Comparison of ENCODE assay signal across 8 cellular contexts in the genomic region with DNA sequence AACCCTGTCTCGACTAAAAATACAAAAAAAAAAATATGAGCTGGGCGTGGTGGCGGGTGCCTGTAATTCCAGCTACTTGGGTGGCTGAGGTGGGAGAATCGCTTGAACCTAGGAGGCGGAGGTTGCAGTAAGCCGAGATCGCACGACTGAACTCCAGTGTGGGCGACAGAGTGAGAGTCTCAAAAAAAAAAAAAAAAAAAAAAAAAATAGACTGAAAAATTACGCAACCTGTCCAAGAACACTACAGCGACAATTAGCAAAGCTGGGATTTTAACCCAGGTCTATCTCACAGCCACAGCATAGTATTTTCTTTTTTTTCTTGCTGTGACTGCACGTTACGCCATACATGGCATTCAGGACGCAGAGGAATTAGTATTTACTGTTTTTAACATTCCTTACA. TPM values are rescaled to one million over a fixed set of nuclear protein-coding genes. Genes with fewer than 3 reads are reported as not detected.
DNase-seq lines count a peak whose midpoint lies in the region; ATAC-seq and TF ChIP-seq lines count a peak whose summit lies in the region.

No MANE protein-coding gene starts in this region.

- no peak overlapping the region for H2AK9ac ChIP-seq in IMR-90 (replicated peaks; ENCODE audit: low read depth, low read length, poor library complexity)

- intact Hi-C loops in A673 (cut with micrococcal nuclease; ENCODE audit: unreplicated experiment) (no loop called here), IMR-90 (cut with micrococcal nuclease) (no loop called here)

- dilution Hi-C loops in IMR-90 (cut with HindIII; ENCODE audit: low sequenced_read_pairs, unreplicated experiment) = no loop called here

- peak overlapping the region; percentile 47; the same call in 1 of the 2 replicates for H4K5ac ChIP-seq in IMR-90 (ENCODE audit: low read depth, low read length)

- H3K4me1 ChIP-seq in A673 (ENCODE audit: insufficient read depth, low read length, poor library complexity, severe bottlenecking) = peaks cover 3% of the 10 kb centered on the region
- peaks cover 2% of the 10 kb centered on the region for H3K4me1 ChIP-seq in IMR-90 (ENCODE audit: control insufficient read depth, insufficient read depth, low read length)
- H3K4me1 ChIP-seq in mucosa of stomach (ENCODE audit: control insufficient read depth, insufficient read depth, low read length) = peaks cover 5% of the 10 kb centered on the region

- in situ Hi-C loops in IMR-90 (cut with MboI; ENCODE audit: low sequenced_read_pairs) = no loop called here
- in situ Hi-C loops in brain microvascular endothelial cell (cut with HindIII; ENCODE audit: low pct_ligation_motif_present, low sequenced_read_pairs) = no loop called here

- H2AFZ ChIP-seq in IMR-90 (replicated peaks; ENCODE audit: low read length, poor library complexity) = no peak overlapping the region

- DNase-seq in A673 (ENCODE audit: low spot score) (no peak), IMR-90 (no peak), brain microvascular endothelial cell (no peak), SK-N-DZ (ENCODE audit: low spot score) (no peak)

- H3K27me3 ChIP-seq in A673 (replicated peaks; ENCODE audit: insufficient read depth, low read depth, low read length, poor library complexity) (no peaks in the 10 kb centered on the region), IMR-90 (ENCODE audit: control insufficient read depth, insufficient read depth, low read length) (no peaks in the 10 kb centered on the region), brain microvascular endothelial cell (replicated peaks) (no peaks in the 10 kb centered on the region), mucosa of stomach (ENCODE audit: control insufficient read depth, insufficient read depth, low read length) (no peaks in the 10 kb centered on the region)

- no peak overlapping the region for H4K91ac ChIP-seq in IMR-90 (ENCODE audit: insufficient read depth, low read depth, low read length)

- BruUV-seq in A673 (replicated peaks; lab: Mats Ljungman, UMichigan) = no TSS peak
- BruUV-seq in IMR-90 (replicated peaks; lab: Mats Ljungman, UMichigan) = no TSS peak

- H2BK15ac ChIP-seq in IMR-90 (ENCODE audit: low read depth, low read length) = no peak overlapping the region

- H2BK5ac ChIP-seq in IMR-90 (ENCODE audit: low read depth, low read length, poor library complexity, severe bottlenecking) = no peak overlapping the region

- H3K18ac ChIP-seq in IMR-90 (ENCODE audit: low read depth, low read length) = no peak overlapping the region

- TF ChIP-seq CTCF in A673 (conservative IDR thresholded peaks at IDR 0.05; ENCODE audit: low read depth, low read length) (no peak), IMR-90 (conservative IDR thresholded peaks at IDR 0.05; ENCODE audit: low read depth, low read length) (no peak), brain microvascular endothelial cell (IDR thresholded peaks at IDR 0.05; ENCODE audit: low read depth, low read length, missing control alignments) (no peak)

- POLR2A ChIA-PET in A673 (lab: Charles Lee; ENCODE audit: low non-redundant PET) = no interaction called here
- POLR2A ChIA-PET in IMR-90 (lab: Charles Lee; ENCODE audit: unreplicated experiment) = interaction anchor here (0.6 to 0.7 kb wide), 2 partner anchors 22 to 555 kb away, joined by 3 to 5 read pairs; no protein-coding TSS in a partner anchor

- CTCF ChIA-PET in A673 (lab: Charles Lee) = no interaction called here
- CTCF ChIA-PET in IMR-90 (lab: Yijun Ruan, JAX) = no interaction called here

- no peak overlapping the region for H2BK120ac ChIP-seq in IMR-90 (ENCODE audit: low read depth, low read length)

- peaks cover 3% of the 10 kb centered on the region for H3K9me3 ChIP-seq in A673 (ENCODE audit: low read depth, low read length, poor library complexity, severe bottlenecking)
- H3K9me3 ChIP-seq in IMR-90 (ENCODE audit: control insufficient read depth, insufficient read depth, low read length) = peaks cover 8% of the 10 kb centered on the region
- H3K9me3 ChIP-seq in mucosa of stomach (ENCODE audit: control insufficient read depth, low read length) = no peaks in the 10 kb centered on the region

- H3K14ac ChIP-seq in IMR-90 (replicated peaks; ENCODE audit: low read depth, low read length) = no peak overlapping the region

- H4K20me1 ChIP-seq in IMR-90 (ENCODE audit: insufficient read depth, low read length) = peaks cover 12% of the 10 kb centered on the region

- no peak for ATAC-seq in IMR-90 (ENCODE audit: low read depth)
- ATAC-seq in activated CD4-positive, CD25-positive, alpha-beta regulatory T cell treated with anti-CD3 and anti-CD28 coated beads, Interleukin-2, amount 50 U/mL, for 24 hours = no peak
- no peak for ATAC-seq in GM21447 (IDR thresholded peaks at IDR 0.05; ENCODE audit: unreplicated experiment)
- ATAC-seq in GM21619 (IDR thresholded peaks at IDR 0.05; ENCODE audit: unreplicated experiment) = no peak

- H3K9me1 ChIP-seq in IMR-90 (ENCODE audit: insufficient read depth, low read length) = 0 out of 2 replicates have a peak, but pooled peaks cover 3% of the 10 kb centered on the region

- no peak for TF ChIP-seq RAD21 in IMR-90 (IDR thresholded peaks at IDR 0.05; ENCODE audit: low read length)

- no peak overlapping the region for H2BK20ac ChIP-seq in IMR-90 (ENCODE audit: low read depth, low read length)

- H3K56ac ChIP-seq in IMR-90 (ENCODE audit: extremely low read depth, insufficient read depth, low read length) = no peak overlapping the region

- peak overlapping the region; percentile 87 to 97; a peak in 1 of 4 replicates for H4K8ac ChIP-seq in IMR-90 (ENCODE audit: low read depth in 2 of 2, low read length in 2 of 2)

- H3K4ac ChIP-seq in IMR-90 (ENCODE audit: low read depth, low read length) = 0 out of 2 replicates have a peak overlapping the region, but pooled peaks have one; percentile 30

- H3K27ac ChIP-seq in A673 (ENCODE audit: low read depth, low read length, poor library complexity, severe bottlenecking) (peak overlapping the region; percentile 88), IMR-90 (ENCODE audit: insufficient read depth, low read length) (no peak overlapping the region), brain microvascular endothelial cell (no peak overlapping the region)

- WGBS in IMR-90 (ENCODE audit: extremely low coverage in 2 of 2, insufficient read length in 1 of 2), 2 experiments = 95% methylated on average over 4 of the region's 14 CpGs; no CpG with 5 or more reads in 1 of the 2 experiments

- peak overlapping the region; percentile 79; the same call in 1 of the 2 replicates for H3K4me2 ChIP-seq in IMR-90 (ENCODE audit: low read depth, low read length)

- peak overlapping the region; percentile 99 for H3K4me3 ChIP-seq in A673 (ENCODE audit: low read depth, low read length, poor library complexity, severe bottlenecking)
- H3K4me3 ChIP-seq in IMR-90 (ENCODE audit: insufficient read depth, low read depth, low read length) = peak overlapping the region; percentile 78
- H3K4me3 ChIP-seq in brain microvascular endothelial cell (ENCODE audit: low read depth, low read length) = peak overlapping the region; percentile 91
- H3K4me3 ChIP-seq in mucosa of stomach (ENCODE audit: low read length) = peak overlapping the region; percentile 52

- no peak overlapping the region for H3K23ac ChIP-seq in IMR-90 (ENCODE audit: low read depth, low read length)

- no peak overlapping the region for H2AK5ac ChIP-seq in IMR-90 (ENCODE audit: low read depth, low read length)

- no peak for TF ChIP-seq POLR2A in IMR-90 (IDR thresholded peaks at IDR 0.05; ENCODE audit: low read depth, low read length)

- H3K36me3 ChIP-seq in A673 (ENCODE audit: insufficient read depth, low read length, poor library complexity, severe bottlenecking) = no peaks in the 10 kb centered on the region
- H3K36me3 ChIP-seq in IMR-90 (ENCODE audit: control insufficient read depth, insufficient read depth, low read length) = peaks cover 12% of the 10 kb centered on the region
- peaks cover 2% of the 10 kb centered on the region for H3K36me3 ChIP-seq in brain microvascular endothelial cell (replicated peaks)
- no peaks in the 10 kb centered on the region for H3K36me3 ChIP-seq in mucosa of stomach (ENCODE audit: control insufficient read depth, insufficient read depth, low read length)

- H3K79me1 ChIP-seq in IMR-90 (ENCODE audit: low read depth in 1 of 2, low read length in 2 of 2) = peaks cover 15 to 60% of the 10 kb centered on the region in 2 experiments; a peak in 3 of 4 replicates

- no peak overlapping the region; the same call in 1 of the 2 replicates for H3K9ac ChIP-seq in IMR-90 (ENCODE audit: low read depth, low read length)
- H3K9ac ChIP-seq in mucosa of stomach (ENCODE audit: low read length) = peak overlapping the region; percentile 83

TF ChIP-seq in IMR-90, 13 proteins besides CTCF, POLR2A, EP300 and RAD21:
- TF ChIP-seq RFX5 (IDR thresholded peaks at IDR 0.05; ENCODE audit: low read depth, low read length) (no peak), CEBPB (IDR thresholded peaks at IDR 0.05; ENCODE audit: low read depth, low read length) (peak; percentile 85)

RNA-seq across cellular contexts. Expression of a gene that starts 1.1 kb away (rescaled TPM):
- total RNA-seq in A673 (2021) (16.9 and 20.0 TPM in 2 replicates), IMR-90 (2012; rRNA removed) (56.6 and 62.8 TPM in 2 replicates)
- 34.8 and 34.9 TPM in 2 replicates for polyA plus RNA-seq in IMR-90 (2012; rRNA removed)
- 10.0 and 16.1 TPM in 2 replicates for polyA plus RNA-seq in IMR-90 (2012; cell fraction: cytosol; rRNA removed)
- polyA plus RNA-seq in IMR-90 (2012; cell fraction: nucleus; rRNA removed; ENCODE audit: low replicate concordance) = 16.5 and 73.5 TPM in 2 replicates
- polyA plus RNA-seq in SK-N-DZ (2014; cell fraction: cytosol; rRNA removed) = 12.6 and 15.3 TPM in 2 replicates
- 14.3 and 15.2 TPM in 2 replicates for polyA plus RNA-seq in SK-N-DZ (2014; cell fraction: nucleus; rRNA removed)
